Comparison of ENCODE assay signal across 19 cellular contexts in genomic region chr19:36579255-36579654, GRCh38.
"Had no signal": no experiment of that assay in that cellular context is flagged by ENCODE, and none has a peak within 500 bp of the region (broad histone marks: within the 10 kb centered on the region; RNA-seq: fewer than 3 reads in every experiment).

No MANE protein-coding gene starts in this region.

- H3K4me3 ChIP-seq: coronary artery, esophagus squamous epithelium, lung, testis, tibial artery had no signal

- H2AFZ ChIP-seq: parathyroid adenoma had no signal

- DNase-seq: dermis blood vessel endothelial cell; effector memory CD4-positive, alpha-beta T cell; esophagus squamous epithelium; foreskin melanocyte; left ventricle myocardium superior; natural killer cell; stimulated activated CD4-positive, alpha-beta T cell treated with anti-CD3 and anti-CD28 coated beads, Interleukin-4, amount 100 ng/mL, for 4 hours; stimulated activated naive CD8-positive, alpha-beta T cell treated with anti-CD3 and anti-CD28 coated beads, Interleukin-15, Interleukin-2, amounts not matched to agents 100 U/mL and 50 U/mL, for 24 hours; substantia nigra; testis; tibial artery had no signal

- H3K9me3 ChIP-seq: testis had no signal

- H3K27me3 ChIP-seq: esophagus squamous epithelium, neutrophil, testis, tibial artery had no signal

- ATAC-seq: left ventricle myocardium superior; natural killer cell; sciatic nerve; stimulated activated memory B cell treated with anti-CD40 and anti-IgM and Interleukin-4, amounts not matched to agents 10 μg/mL and 1 μg/mL and 100 μg/mL, for 72 hours; stimulated activated naive CD8-positive, alpha-beta T cell treated with anti-CD3 and anti-CD28 coated beads, Interleukin-15, Interleukin-2, amounts not matched to agents 100 U/mL and 50 U/mL, for 24 hours had no signal

- FAIRE-seq: endothelial cell of umbilical vein, keratinocyte had no signal

- H3K27ac ChIP-seq: coronary artery, esophagus squamous epithelium, neutrophil, parathyroid adenoma, testis, tibial artery had no signal

- H3K9ac ChIP-seq: parathyroid adenoma had no signal
